ENCODE assay signal across 1 cellular context in the genomic region with DNA sequence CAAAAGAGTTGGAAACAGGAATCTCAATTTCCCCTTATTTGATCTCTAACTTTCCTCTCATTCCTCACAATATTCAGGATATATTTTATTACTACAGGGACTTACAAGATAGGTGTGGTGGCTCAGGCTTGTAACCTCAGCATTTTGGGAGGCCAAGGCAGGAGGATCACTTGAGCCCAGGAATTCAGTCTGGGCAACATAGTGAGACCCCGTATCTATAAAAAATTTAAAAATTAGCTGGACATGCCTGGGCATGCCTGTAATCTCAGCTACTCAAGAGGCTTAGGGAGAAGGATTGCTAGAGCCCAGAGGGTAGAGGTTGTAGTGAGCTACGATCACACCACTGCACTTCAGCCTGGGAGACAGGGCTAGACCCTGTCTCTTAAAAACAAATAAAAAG.
TF ChIP-seq lines count a peak whose summit lies in the region.

No MANE protein-coding gene starts in this region.

TF ChIP-seq in IMR-90, 13 proteins besides CTCF, POLR2A, EP300 and RAD21 (continued from another document):
- no peak for TF ChIP-seq MXI1 (IDR thresholded peaks at IDR 0.05; ENCODE audit: borderline replicate concordance, low read depth, low read length)
- no peak for TF ChIP-seq RCOR1 (IDR thresholded peaks at IDR 0.05; ENCODE audit: insufficient replicate concordance, low read length)
- no peak for TF ChIP-seq USF2 (IDR thresholded peaks at IDR 0.05; ENCODE audit: low read depth, low read length)
- no peak for TF ChIP-seq RFX5 (IDR thresholded peaks at IDR 0.05; ENCODE audit: low read depth, low read length)
- no peak for TF ChIP-seq FOS (IDR thresholded peaks at IDR 0.05; ENCODE audit: low read depth, low read length)
